In genomic region chr15:82062479-82062878, GRCh38 we compare ENCODE assay signal across 1 cellular context.
TF ChIP-seq lines count a peak whose summit lies in the region.

No MANE protein-coding gene starts in this region.

TF ChIP-seq in K562, 482 proteins besides CTCF, POLR2A, EP300 and RAD21:
- TF ChIP-seq, protein P1, sequence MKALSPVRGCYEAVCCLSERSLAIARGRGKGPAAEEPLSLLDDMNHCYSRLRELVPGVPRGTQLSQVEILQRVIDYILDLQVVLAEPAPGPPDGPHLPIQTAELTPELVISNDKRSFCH (CRISPR knock-in tag; IDR thresholded peaks at IDR 0.05), result no peak
- TF ChIP-seq, protein P1 (tag; IDR thresholded peaks at IDR 0.05), result no peak
- no peak for TF ChIP-seq NRF1 (conservative IDR thresholded peaks at IDR 0.05 in 1 of 2, IDR thresholded peaks at IDR 0.05 in 1 of 2)
- no peak for TF ChIP-seq HINFP (tag; conservative IDR thresholded peaks at IDR 0.05; ENCODE audit: low read depth)
